20 cellular contexts compared by ENCODE assay signal in the genomic region with DNA sequence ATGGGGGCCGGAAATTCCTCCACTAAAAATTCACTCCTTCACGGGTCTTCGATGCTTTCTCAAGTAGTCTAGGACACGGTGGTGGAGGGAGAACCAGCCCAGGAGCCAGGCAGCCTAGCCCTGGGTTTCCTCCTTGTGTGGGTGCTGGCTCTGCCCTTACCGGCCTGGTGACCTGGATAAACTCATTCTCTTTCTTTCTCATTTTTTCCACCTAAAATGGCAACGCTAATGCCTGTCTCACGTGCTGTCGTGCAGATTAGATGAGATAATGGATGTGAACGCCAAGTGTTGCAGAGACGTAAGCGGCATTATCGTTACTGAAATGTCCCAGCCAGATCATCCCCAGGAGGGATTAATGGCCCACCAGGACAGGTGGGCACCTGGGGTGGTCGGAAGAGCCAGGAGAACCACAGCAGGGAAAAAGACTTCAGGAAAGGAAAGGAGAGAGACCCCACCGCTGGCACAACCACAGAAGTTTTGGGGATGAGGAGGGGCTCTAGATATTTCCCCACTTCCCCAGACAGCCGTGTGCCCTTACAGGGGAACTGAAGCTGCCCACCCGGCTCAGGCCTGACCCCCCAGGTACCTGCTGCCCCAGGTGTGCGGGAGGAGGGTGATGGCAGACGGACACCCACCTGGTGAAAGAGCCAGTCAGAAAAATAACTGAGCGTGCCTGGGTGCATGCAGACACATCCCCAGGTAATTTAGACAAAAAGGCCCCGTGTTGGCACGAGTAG.
"Had no signal": no experiment of that assay in that cellular context is flagged by ENCODE, and none has a peak within 500 bp of the region (broad histone marks: within the 10 kb centered on the region; RNA-seq: fewer than 3 reads in every experiment).

No MANE protein-coding gene starts in this region.

- H3K9me3 Mint-ChIP-seq: activated CD4-positive, alpha-beta T cell treated with anti-CD3 and anti-CD28 coated beads, Interleukin-2, amount 10 ng/mL, durations not matched to agents 7 days and 5 days; activated CD8-positive, alpha-beta T cell treated with anti-CD3 and anti-CD28 coated beads for 36 hours; activated T-helper 1 cell treated with anti-CD3 and anti-CD28 coated beads, Interleukin-12 subunit alpha, Interleukin-12 subunit beta, Interleukin-2, Interleukin-4 antibody, amounts not matched to agents 30 ng/mL and 10 ng/mL and 1 ng/mL, durations not matched to agents 14 hours and 24 hours and 36 hours; dendritic cell treated with granulocyte-macrophage colony-stimulating factor and Interleukin-4, amounts not matched to agents 40 ng/mL and 50 ng/mL, for 4 days; memory B cell; natural killer cell treated with Interleukin-12 subunit alpha and Interleukin-12 subunit beta and Interleukin-15 and Interleukin-18, amount 100 ng/mL, for 72 hours had no signal

- H3K36me3 Mint-ChIP-seq: memory B cell; natural killer cell treated with Interleukin-12 subunit alpha and Interleukin-12 subunit beta and Interleukin-15 and Interleukin-18, amount 100 ng/mL, for 72 hours had no signal

- H3K27ac Mint-ChIP-seq: activated CD4-positive, alpha-beta T cell treated with anti-CD3 and anti-CD28 coated beads, Interleukin-2, amount 10 ng/mL, durations not matched to agents 7 days and 5 days; activated CD8-positive, alpha-beta T cell treated with anti-CD3 and anti-CD28 coated beads for 36 hours; activated T-helper 1 cell treated with anti-CD3 and anti-CD28 coated beads, Interleukin-12 subunit alpha, Interleukin-12 subunit beta, Interleukin-2, Interleukin-4 antibody, amounts not matched to agents 30 ng/mL and 10 ng/mL and 1 ng/mL, durations not matched to agents 14 hours and 24 hours and 36 hours; dendritic cell treated with granulocyte-macrophage colony-stimulating factor and Interleukin-4, amounts not matched to agents 40 ng/mL and 50 ng/mL, for 4 days; memory B cell; natural killer cell treated with Interleukin-12 subunit alpha and Interleukin-12 subunit beta and Interleukin-15 and Interleukin-18, amount 100 ng/mL, for 72 hours had no signal

- H3K27me3 Mint-ChIP-seq: activated CD8-positive, alpha-beta T cell treated with anti-CD3 and anti-CD28 coated beads for 36 hours had no signal

- H3K27me3 ChIP-seq: gastroesophageal sphincter, heart right ventricle, neutrophil, ovary, upper lobe of left lung had no signal

- H3K36me3 ChIP-seq: gastroesophageal sphincter, heart right ventricle, neutrophil, ovary, prostate gland, spleen, thoracic aorta, upper lobe of left lung had no signal

- H3K9me3 ChIP-seq: gastroesophageal sphincter, heart right ventricle, neutrophil, ovary, prostate gland, spleen, thoracic aorta, upper lobe of left lung had no signal

- ATAC-seq: activated CD4-positive, CD25-positive, alpha-beta regulatory T cell treated with anti-CD3 and anti-CD28 coated beads, Interleukin-2, amount 50 U/mL, for 24 hours; activated CD8-positive, alpha-beta T cell treated with anti-CD3 and anti-CD28 coated beads for 36 hours; left colon; natural killer cell treated with Interleukin-12 subunit alpha and Interleukin-12 subunit beta and Interleukin-15 and Interleukin-18, amount 100 ng/mL, for 72 hours had no signal

- H3K4me3 ChIP-seq: gastroesophageal sphincter, heart right ventricle, ovary, prostate gland, spleen, thoracic aorta, upper lobe of left lung had no signal

- DNase-seq: activated CD4-positive, alpha-beta T cell treated with anti-CD3 and anti-CD28 coated beads, Interleukin-2, amount 10 ng/mL, durations not matched to agents 7 days and 5 days; activated CD8-positive, alpha-beta T cell treated with anti-CD3 and anti-CD28 coated beads for 36 hours; activated naive CD4-positive, alpha-beta T cell; effector CD8-positive, alpha-beta T cell; left colon; spleen; stimulated activated CD4-positive, alpha-beta T cell treated with anti-CD3 and anti-CD28 coated beads, Interleukin-4, amount 100 ng/mL, for 1 hour; stimulated activated naive CD4-positive, alpha-beta T cell treated with Interleukin-2 at 50 U/mL for 16 hours had no signal

- H3K4me1 ChIP-seq: prostate gland had no signal

- H3K4me1 Mint-ChIP-seq: activated CD4-positive, alpha-beta T cell treated with anti-CD3 and anti-CD28 coated beads, Interleukin-2, amount 10 ng/mL, durations not matched to agents 7 days and 5 days; memory B cell had no signal

- H3K4me3 Mint-ChIP-seq: activated CD4-positive, alpha-beta T cell treated with anti-CD3 and anti-CD28 coated beads, Interleukin-2, amount 10 ng/mL, durations not matched to agents 7 days and 5 days; activated CD8-positive, alpha-beta T cell treated with anti-CD3 and anti-CD28 coated beads for 36 hours; activated T-helper 1 cell treated with anti-CD3 and anti-CD28 coated beads, Interleukin-12 subunit alpha, Interleukin-12 subunit beta, Interleukin-2, Interleukin-4 antibody, amounts not matched to agents 30 ng/mL and 10 ng/mL and 1 ng/mL, durations not matched to agents 14 hours and 24 hours and 36 hours; dendritic cell treated with granulocyte-macrophage colony-stimulating factor and Interleukin-4, amounts not matched to agents 40 ng/mL and 50 ng/mL, for 4 days; memory B cell; natural killer cell treated with Interleukin-12 subunit alpha and Interleukin-12 subunit beta and Interleukin-15 and Interleukin-18, amount 100 ng/mL, for 72 hours had no signal

- H3K27ac ChIP-seq: heart right ventricle, neutrophil, ovary, prostate gland, spleen, thoracic aorta had no signal
